In the genomic region with DNA sequence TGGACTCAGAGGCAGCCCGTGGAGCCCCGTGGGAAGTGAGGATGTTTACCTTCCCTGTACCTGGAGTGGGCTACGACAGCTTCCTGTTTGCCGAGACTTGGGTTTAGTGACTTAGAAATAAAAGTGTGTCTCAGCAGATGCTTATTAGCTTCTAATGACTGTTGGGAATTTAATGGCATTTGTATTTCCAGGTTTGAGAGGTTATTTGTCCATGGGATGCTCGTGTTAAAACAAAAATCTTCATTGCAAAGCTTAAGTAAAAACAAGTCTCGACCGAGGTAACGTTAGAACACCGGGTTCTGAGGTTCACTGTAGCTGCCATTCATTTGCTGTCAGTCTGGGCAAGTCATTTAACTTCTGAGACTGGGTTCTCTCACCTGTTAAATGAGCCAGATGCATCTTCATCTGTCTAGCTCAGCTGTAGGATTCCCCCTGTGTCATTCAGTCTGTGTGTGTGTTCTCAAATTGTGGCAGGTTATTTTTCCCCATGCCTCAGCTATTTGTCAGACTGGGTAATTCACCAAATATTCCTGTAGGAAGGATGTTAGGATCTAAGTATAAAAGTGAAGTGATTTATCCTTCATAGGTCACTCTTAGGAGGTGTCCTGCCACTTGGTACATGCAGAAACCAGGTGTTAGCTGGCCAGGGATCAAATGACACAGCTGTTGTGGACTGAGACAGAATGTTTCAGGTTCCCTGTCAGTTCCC, we compare ENCODE assay signal across 8 cellular contexts. TPM values are rescaled to one million over a fixed set of nuclear protein-coding genes. Genes with fewer than 3 reads are reported as not detected.
DNase-seq lines count a peak whose midpoint lies in the region; ATAC-seq and TF ChIP-seq lines count a peak whose summit lies in the region.

No MANE protein-coding gene starts in this region.

- TSS peak; percentile 42 for BruUV-seq in Caco-2 (replicated peaks; lab: Mats Ljungman, UMichigan)
- BruUV-seq in Panc1 (replicated peaks; lab: Mats Ljungman, UMichigan): no TSS peak

- no peak for TF ChIP-seq CTCF in Caco-2 (IDR thresholded peaks at IDR 0.05; ENCODE audit: insufficient read depth in 1 of 2, low read depth in 1 of 2, low read length in 1 of 2, severe bottlenecking in 1 of 2, unreplicated experiment in 1 of 2)
- TF ChIP-seq CTCF in Panc1 (IDR thresholded peaks at IDR 0.05): no peak
- TF ChIP-seq CTCF in endothelial cell (IDR thresholded peaks at IDR 0.05; ENCODE audit: unreplicated experiment): no peak
- TF ChIP-seq CTCF in neural progenitor cell (IDR thresholded peaks at IDR 0.05): no peak

- H3K9me3 ChIP-seq in Caco-2 (no peaks in the 10 kb centered on the region), Panc1 (ENCODE audit: control insufficient read depth, insufficient read depth, low read depth, low read length) (no peaks in the 10 kb centered on the region), neural progenitor cell (ENCODE audit: low read depth) (no peaks in the 10 kb centered on the region)

- H3F3A ChIP-seq in neural progenitor cell (ENCODE audit: low read depth): no peaks in the 10 kb centered on the region

- H3K79me2 ChIP-seq in neural progenitor cell (ENCODE audit: low read depth): peaks cover 34% of the 10 kb centered on the region

- intact Hi-C loops in Caco-2 (cut with micrococcal nuclease; ENCODE audit: unreplicated experiment): loop anchor here (1.0 to 5.0 kb wide), 4 partner anchors 22 to 302 kb away; partner anchors contain the start of gene STT3A
- intact Hi-C loops in Panc1 (cut with micrococcal nuclease; ENCODE audit: unreplicated experiment): no loop called here

- H3K4me1 ChIP-seq in Caco-2: peaks cover 20% of the 10 kb centered on the region
- H3K4me1 ChIP-seq in Panc1 (ENCODE audit: control insufficient read depth, insufficient read depth, low read length): peaks cover 12% of the 10 kb centered on the region
- H3K4me1 ChIP-seq in neural progenitor cell: peaks cover 9% of the 10 kb centered on the region

- POLR2A ChIA-PET in Caco-2 (lab: Charles Lee) (interaction anchor here (0.6 to 2.3 kb wide), 7 partner anchors 9 to 136 kb away, joined by 3 to 20 read pairs (median 4); partner anchors contain the start of gene STT3A), Panc1 (lab: Charles Lee) (interaction anchor here (1.1 kb wide), 1 partner anchor 22 kb away, joined by 4 read pairs; the partner anchor contains the start of gene STT3A)

- H3K36me3 ChIP-seq in Caco-2 (ENCODE audit: control insufficient read depth, insufficient read depth, low read length) (0 out of 2 replicates have a peak, but pooled peaks cover 6% of the 10 kb centered on the region), Panc1 (ENCODE audit: control insufficient read depth, insufficient read depth, low read length) (peaks cover 15% of the 10 kb centered on the region), neural progenitor cell (no peaks in the 10 kb centered on the region)

- H3K4me3 ChIP-seq in Caco-2 (ENCODE audit: low read depth, low read length): peak overlapping the region; percentile 99
- peak overlapping the region; percentile 87 to 98 for H3K4me3 ChIP-seq in Panc1 (ENCODE audit: low read depth in 2 of 2, low read length in 2 of 2)
- H3K4me3 ChIP-seq in neural progenitor cell: peak overlapping the region; percentile 80

- in situ Hi-C loops in Panc1 (cut with HindIII; ENCODE audit: low pct_unique_long_range_greater_than_20kb, low sequenced_read_pairs): no loop called here

- H3K27me3 ChIP-seq in Caco-2 (replicated peaks; ENCODE audit: control insufficient read depth, insufficient read depth, low read length) (no peaks in the 10 kb centered on the region), Panc1 (ENCODE audit: control insufficient read depth, insufficient read depth, low read length) (no peaks in the 10 kb centered on the region), neural progenitor cell (no peaks in the 10 kb centered on the region)

- H4K20me1 ChIP-seq in neural progenitor cell (ENCODE audit: low read depth): peaks cover 10% of the 10 kb centered on the region

- H3K27me3 Mint-ChIP-seq in Caco-2 (ENCODE audit: insufficient read depth, unreplicated experiment): no peaks in the 10 kb centered on the region
- peaks cover 2% of the 10 kb centered on the region for H3K27me3 Mint-ChIP-seq in endothelial cell (ENCODE audit: unreplicated experiment)
- H3K27me3 Mint-ChIP-seq in neural progenitor cell (ENCODE audit: insufficient read depth, low read depth): peaks cover 2% of the 10 kb centered on the region

- H3K4me1 Mint-ChIP-seq in Caco-2 (ENCODE audit: low read depth, unreplicated experiment) (peaks cover 10% of the 10 kb centered on the region), endothelial cell (ENCODE audit: unreplicated experiment) (peaks cover 12% of the 10 kb centered on the region), neural progenitor cell (peaks cover 16% of the 10 kb centered on the region)

- H3K9me3 Mint-ChIP-seq in Caco-2 (ENCODE audit: unreplicated experiment) (no peaks in the 10 kb centered on the region), endothelial cell (ENCODE audit: unreplicated experiment) (no peaks in the 10 kb centered on the region), neural progenitor cell (peaks cover 4% of the 10 kb centered on the region)

- peak; percentile 25 for ATAC-seq in GM21619 (IDR thresholded peaks at IDR 0.05; ENCODE audit: unreplicated experiment)
- no peak for ATAC-seq in Panc1
- ATAC-seq in HG03045 (IDR thresholded peaks at IDR 0.05; ENCODE audit: unreplicated experiment): no peak
- ATAC-seq in GM18861 (IDR thresholded peaks at IDR 0.05; ENCODE audit: unreplicated experiment): no peak

- DNase-seq in Caco-2: no peak
- no peak for DNase-seq in Panc1 (ENCODE audit: low read depth, low spot score)
- DNase-seq in endothelial cell (ENCODE audit: low spot score): no peak
- DNase-seq in neural progenitor cell (ENCODE audit: low spot score): peak; percentile 12
- no peak for DNase-seq in NCI-H774 (lab: John Stamatoyannopoulos, UW)

- peak overlapping the region; percentile 90 for H3K4me2 ChIP-seq in neural progenitor cell

- H3K4me3 Mint-ChIP-seq in Caco-2 (ENCODE audit: unreplicated experiment): peak overlapping the region; percentile 80
- H3K4me3 Mint-ChIP-seq in endothelial cell (ENCODE audit: unreplicated experiment): peak overlapping the region; percentile 94
- H3K4me3 Mint-ChIP-seq in neural progenitor cell: peak overlapping the region; percentile 90

- CTCF ChIA-PET in Caco-2 (lab: Charles Lee) (interaction anchor here (0.6 to 1.8 kb wide), 5 partner anchors 23 to 137 kb away, joined by 3 to 7 read pairs (median 6); partner anchors contain the start of genes CHEK1 and STT3A), Panc1 (lab: Charles Lee) (interaction anchor here (0.6 kb wide), 2 partner anchors 53 to 129 kb away, joined by 3 to 10 read pairs; no protein-coding TSS in a partner anchor)

- H2AFZ ChIP-seq in neural progenitor cell (replicated peaks): peak overlapping the region; percentile 82

- H3K36me3 Mint-ChIP-seq in Caco-2 (ENCODE audit: insufficient read depth, unreplicated experiment) (peaks cover 32% of the 10 kb centered on the region), endothelial cell (ENCODE audit: low read depth, unreplicated experiment) (peaks cover 1% of the 10 kb centered on the region), neural progenitor cell (peaks cover 9% of the 10 kb centered on the region)

- H3K27ac Mint-ChIP-seq in Caco-2 (ENCODE audit: unreplicated experiment): peak overlapping the region; percentile 58
- H3K27ac Mint-ChIP-seq in endothelial cell (ENCODE audit: unreplicated experiment): peak overlapping the region; percentile 61
- no peak overlapping the region for H3K27ac Mint-ChIP-seq in neural progenitor cell

- H3K27ac ChIP-seq in Panc1 (ENCODE audit: low read length): peak overlapping the region; percentile 96
- no peak overlapping the region for H3K27ac ChIP-seq in neural progenitor cell

- H3K9ac ChIP-seq in neural progenitor cell: peak overlapping the region; percentile 84

RNA-seq across cellular contexts. Expression of gene EI24, which starts 0.8 kb away (rescaled TPM):
- total RNA-seq in Caco-2 (2022): 164 and 170 TPM in 2 replicates
- total RNA-seq in Panc1 (2021; ENCODE audit: unreplicated experiment): 193 TPM
- polyA plus RNA-seq in Panc1 (2012; ENCODE audit: insufficient read length): 124 TPM
- 134 TPM for total RNA-seq in endothelial cell (ENCODE audit: unreplicated experiment)
- 99.8 and 103 TPM in 2 replicates for total RNA-seq in neural progenitor cell (ENCODE audit: low replicate concordance)

RNA-seq across cellular contexts. Expression of gene STT3A, which starts 22.6 kb away (rescaled TPM):
- 517 and 531 TPM in 2 replicates for total RNA-seq in Caco-2 (2022)
- total RNA-seq in Panc1 (2021; ENCODE audit: unreplicated experiment): 229 TPM
- 181 TPM for polyA plus RNA-seq in Panc1 (2012; ENCODE audit: insufficient read length)
- 202 TPM for total RNA-seq in endothelial cell (ENCODE audit: unreplicated experiment)
- total RNA-seq in neural progenitor cell (ENCODE audit: low replicate concordance): 111 and 157 TPM in 2 replicates

RNA-seq across cellular contexts. Expression of gene CHEK1, which starts 54.9 kb away (rescaled TPM):
- total RNA-seq in Caco-2 (2022) (121 and 142 TPM in 2 replicates), Panc1 (2021; ENCODE audit: unreplicated experiment) (71.6 TPM), endothelial cell (ENCODE audit: unreplicated experiment) (57.0 TPM), neural progenitor cell (ENCODE audit: low replicate concordance) (104 and 161 TPM in 2 replicates)
- polyA plus RNA-seq in Panc1 (2012; ENCODE audit: insufficient read length): 30.4 TPM
